ENCODE assay signal across 9 cellular contexts in the genomic region with DNA sequence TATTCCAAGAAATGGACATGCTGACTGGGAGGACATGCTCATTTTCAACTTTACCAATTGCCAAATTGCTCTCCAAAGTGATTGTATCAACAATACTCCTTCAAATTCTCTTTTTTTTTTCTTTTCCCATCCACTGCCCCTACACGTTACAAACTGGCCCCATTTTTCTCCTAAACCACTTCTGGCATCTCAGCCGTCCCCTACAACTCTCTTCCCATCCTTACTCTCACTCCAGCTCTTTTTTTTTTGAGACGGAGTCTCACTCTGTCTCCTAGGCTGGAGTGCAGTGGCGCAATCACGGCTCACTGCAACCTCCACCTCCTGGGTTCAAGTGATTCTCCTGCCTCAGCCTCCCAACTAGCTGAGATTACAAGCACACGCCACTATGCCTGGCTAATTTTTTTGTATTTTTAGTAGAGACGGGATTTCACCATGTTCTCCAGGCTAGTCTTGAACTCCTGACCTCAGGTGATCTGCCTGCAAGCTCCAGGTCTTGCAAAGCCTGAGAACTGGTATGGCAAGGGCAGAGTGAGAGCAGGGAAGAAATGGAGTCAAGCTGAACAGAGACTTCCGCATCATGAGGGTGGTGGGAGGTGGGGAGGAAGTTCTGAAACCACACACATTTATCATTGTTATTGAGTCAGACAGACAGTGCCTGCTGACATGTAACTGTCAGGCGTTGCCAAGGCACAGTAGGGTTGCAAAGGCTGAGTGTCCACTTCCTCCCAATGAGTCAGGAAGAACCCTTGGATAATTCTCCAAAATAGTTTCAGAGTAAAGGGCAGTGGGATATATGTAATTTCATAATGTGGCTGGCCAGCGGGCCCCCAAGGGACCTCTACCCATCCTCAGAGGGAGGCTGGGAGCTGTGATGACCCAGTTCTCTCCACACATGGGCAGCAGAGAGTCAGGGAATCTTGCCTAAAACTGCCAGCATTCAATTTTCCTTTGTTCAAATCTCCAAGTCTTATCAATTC. TPM values are rescaled to one million over a fixed set of nuclear protein-coding genes. Genes with fewer than 3 reads are reported as not detected.
DNase-seq lines count a peak whose midpoint lies in the region; TF ChIP-seq lines count a peak whose summit lies in the region.
"Had no signal": no experiment of that assay in that cellular context is flagged by ENCODE, and none has a peak within 500 bp of the region (broad histone marks: within the 10 kb centered on the region; RNA-seq: fewer than 3 reads in every experiment).

No MANE protein-coding gene starts in this region.

- H3K4me1 Mint-ChIP-seq in H9: peaks cover 5 to 9% of the 10 kb centered on the region in 2 experiments

- H2BK5ac ChIP-seq in H9 (ENCODE audit: insufficient read length, low read length): no peak overlapping the region

- H2AFZ ChIP-seq in H9 (ENCODE audit: low read length): no peak overlapping the region

- H4K5ac ChIP-seq in H9 (ENCODE audit: insufficient read length, low read depth, low read length): no peak overlapping the region

- H3K9me3 ChIP-seq in H9 (ENCODE audit: control insufficient read depth, low read depth, low read length): no peaks in the 10 kb centered on the region

- H2BK15ac ChIP-seq in H9 (ENCODE audit: low read depth, low read length): no peak overlapping the region

- no peaks in the 10 kb centered on the region for H4K20me1 ChIP-seq in H9 (ENCODE audit: control insufficient read depth, insufficient read depth, insufficient read length)

- DNase-seq in CD1c-positive myeloid dendritic cell (ENCODE audit: extremely low spot score) (peak; percentile 96), H9 (no peak), RKO (ENCODE audit: low spot score) (peak; percentile 98), globus pallidus (ENCODE audit: low spot score) (peak; percentile 5), ureter (ENCODE audit: low spot score) (no peak), NCI-H2029 (lab: John Stamatoyannopoulos, UW) (no peak)
- peak; percentile 74 to 75 for DNase-seq in activated T-cell treated with anti-CD3 and anti-CD28 coated beads, Interleukin-2, amount 50 U/mL, for 48 hours
- peak; percentile 77 for DNase-seq in stimulated activated CD4-positive, alpha-beta T cell treated with anti-CD3 and anti-CD28 coated beads, Interleukin-15, amount 100 ng/mL, for 24 hours

- peak; percentile 58 for TF ChIP-seq CTCF in H9 (conservative IDR thresholded peaks at IDR 0.05)

- no peak overlapping the region for H2BK120ac ChIP-seq in H9 (ENCODE audit: low read depth, low read length, poor library complexity, severe bottlenecking)

- peak overlapping the region in 1 of 3 experiments; percentile 5; a peak in 2 of 7 replicates for H3K27ac Mint-ChIP-seq in H9

- H3K27me3 ChIP-seq in H9 (ENCODE audit: insufficient read depth, low read length): no peaks in the 10 kb centered on the region

- no peaks in the 10 kb centered on the region for H3K23me2 ChIP-seq in H9 (ENCODE audit: insufficient read length, low read depth, low read length, poor library complexity, severe bottlenecking)

- WGBS in H9 (ENCODE audit: extremely low coverage, insufficient read length, low lambda C conversion rate): 100% methylated on average over 1 of the region's 10 CpGs

- H3K79me2 ChIP-seq in H9 (ENCODE audit: insufficient read depth, low read length): no peaks in the 10 kb centered on the region

- H3K18ac ChIP-seq in H9 (ENCODE audit: insufficient read length, low read depth, low read length): no peak overlapping the region

- H3K14ac ChIP-seq in H9 (ENCODE audit: insufficient read depth, low read length): no peak overlapping the region

- H2AK5ac ChIP-seq in H9 (ENCODE audit: insufficient read length, low read length): no peak overlapping the region

- H3K23ac ChIP-seq in H9 (ENCODE audit: insufficient read length, low read depth, low read length): no peak overlapping the region

- no peaks in the 10 kb centered on the region for H3K79me1 ChIP-seq in H9 (ENCODE audit: insufficient read depth, low read depth, low read length, poor library complexity, severe bottlenecking)

- H3K4me2 ChIP-seq in H9 (ENCODE audit: insufficient read depth, insufficient read length, low read length): no peak overlapping the region

- H4K91ac ChIP-seq in H9 (ENCODE audit: insufficient read length, low read depth, low read length): no peak overlapping the region

- no peak overlapping the region for H4K8ac ChIP-seq in H9 (replicated peaks; ENCODE audit: insufficient read length, low read depth, low read length)

- H3K27me3 Mint-ChIP-seq in H9 (ENCODE audit: low read depth): no peaks in the 10 kb centered on the region; the same call in 1 of the 2 replicates

- no peaks in the 10 kb centered on the region for H3K36me3 Mint-ChIP-seq in H9 (ENCODE audit: insufficient read depth in 1 of 3, low read depth in 3 of 3)
- H3K36me3 Mint-ChIP-seq: IgD-negative memory B cell had no signal

- H3K4ac ChIP-seq in H9 (ENCODE audit: low read depth, low read length): no peak overlapping the region

- H2BK20ac ChIP-seq in H9 (ENCODE audit: low read depth, low read length, poor library complexity, severe bottlenecking): no peak overlapping the region

- no peak overlapping the region for H3K4me3 Mint-ChIP-seq in H9

- no peaks in the 10 kb centered on the region; the same call in 1 of the 2 replicates for H3K4me1 ChIP-seq in H9 (ENCODE audit: insufficient read depth, low read length)

- H3T11ph ChIP-seq in H9 (ENCODE audit: low read length): no peak overlapping the region

- H3K9me3 Mint-ChIP-seq in H9: peaks cover 0 to 5% of the 10 kb centered on the region in 2 experiments; a peak in 2 of 5 replicates
- H3K9me3 Mint-ChIP-seq: IgD-negative memory B cell had no signal

- no peak overlapping the region for H3K27ac ChIP-seq in H9 (ENCODE audit: insufficient read length, low read depth, low read length)

- H3K56ac ChIP-seq in H9 (ENCODE audit: insufficient read length, low read depth, low read length): no peak overlapping the region

- H2BK12ac ChIP-seq in H9 (ENCODE audit: insufficient read length, low read depth, low read length): no peak overlapping the region

- no peak overlapping the region for H3K9ac ChIP-seq in H9 (ENCODE audit: extremely low read depth, insufficient read length, low read length)

RNA-seq across cellular contexts. Expression of gene CELA3A, which starts 17.4 kb away (rescaled TPM):
- not detected in 2 replicates for total RNA-seq in H9 (2021)
- total RNA-seq in ureter: not detected

RNA-seq across cellular contexts. Expression of gene CDC42, which starts 33.6 kb away (rescaled TPM):
- total RNA-seq in H9 (2021) (178 and 197 TPM in 2 replicates), ureter (326 TPM)

RNA-seq across cellular contexts. Expression of gene CELA3B, which starts 42.0 kb away (rescaled TPM):
- total RNA-seq in H9 (2021): not detected in 2 replicates
- total RNA-seq in ureter: not detected

Comparison
In these comparisons a context has a peak if more than half of its experiments do, and no peak if none do; other contexts are left out.
1. DNase-seq: peak in CD1c-positive myeloid dendritic cell (single experiment), RKO (single experiment), activated T-cell treated with anti-CD3 and anti-CD28 coated beads, Interleukin-2, amount 50 U/mL, for 48 hours (2 of 2), globus pallidus (single experiment) and stimulated activated CD4-positive, alpha-beta T cell treated with anti-CD3 and anti-CD28 coated beads, Interleukin-15, amount 100 ng/mL, for 24 hours (single experiment); none in H9 (single experiment), ureter (single experiment) and NCI-H2029 (single experiment).